8 cellular contexts compared by ENCODE assay signal in genomic region chrX:20265726-20266681, GRCh38. TPM values are rescaled to one million over a fixed set of nuclear protein-coding genes. Genes with fewer than 3 reads are reported as not detected.
A peak's percentile ranks its signal among the peaks of the same experiment; 100 is the strongest.
DNase-seq lines count a peak whose midpoint lies in the region; ATAC-seq lines count a peak whose summit lies in the region.

No MANE protein-coding gene starts in this region.

- H4K20me1 ChIP-seq in BLaER1 = peaks cover 47% of the 10 kb centered on the region

- ATAC-seq in GM19452 (IDR thresholded peaks at IDR 0.05; ENCODE audit: unreplicated experiment) = peak; percentile 12
- ATAC-seq in HG03565 (IDR thresholded peaks at IDR 0.05; ENCODE audit: unreplicated experiment) = peak; percentile 1

- H3K36me3 ChIP-seq in BLaER1 (no peaks in the 10 kb centered on the region), ectodermal cell (ENCODE audit: control insufficient read depth, insufficient read depth, low read length) (no peaks in the 10 kb centered on the region)

- peak; percentile 7 for DNase-seq in activated CD4-positive, alpha-beta T cell treated with anti-CD3 and anti-CD28 coated beads for 1 hour
- DNase-seq in lung microvascular endothelial cell (ENCODE audit: low read depth in 2 of 2) (peak; percentile 31 to 32), substantia nigra (lab: John Stamatoyannopoulos, UW) (peak in 23 of 49 donors; percentile 0 to 44 (median 5)), DMS79 (lab: John Stamatoyannopoulos, UW) (no peak)

- H3K9me3 ChIP-seq in BLaER1 (peaks cover 24% of the 10 kb centered on the region), ectodermal cell (ENCODE audit: control insufficient read depth, low read length) (no peaks in the 10 kb centered on the region)

- H3K27ac ChIP-seq in BLaER1 (peak overlapping the region; percentile 83), ectodermal cell (ENCODE audit: insufficient read depth, low read depth, low read length, poor library complexity, severe bottlenecking) (no peak overlapping the region), substantia nigra (ENCODE audit: low read depth, low read length, poor library complexity, severe bottlenecking) (peak overlapping the region; percentile 30)

- peak overlapping the region; percentile 83 for H3K9ac ChIP-seq in BLaER1

- H3K4me2 ChIP-seq in BLaER1 = peak overlapping the region; percentile 59

- H3K4me1 ChIP-seq in BLaER1 (peaks cover 19% of the 10 kb centered on the region), ectodermal cell (ENCODE audit: control insufficient read depth, insufficient read depth, low read length) (no peaks in the 10 kb centered on the region)

- H3K4me3 ChIP-seq in BLaER1 (peak overlapping the region; percentile 80), ectodermal cell (ENCODE audit: insufficient read depth, low read depth, low read length) (peak overlapping the region; percentile 68)

- H3K27me3 ChIP-seq in BLaER1 (no peaks in the 10 kb centered on the region), ectodermal cell (ENCODE audit: control insufficient read depth, insufficient read depth, low read length, poor library complexity, severe bottlenecking) (peaks cover 17% of the 10 kb centered on the region)

- WGBS in ectodermal cell, 2 experiments = 0% methylated on average over 52 to 69 of the region's 75 CpGs

RNA-seq across cellular contexts. Expression of gene RPS6KA3, which starts 0.7 kb away (rescaled TPM):
- polyA plus RNA-seq in ectodermal cell (2013, experiment 1 of 4) = 25.5 TPM
- polyA plus RNA-seq in ectodermal cell (2013, experiment 2 of 4) = 24.0 TPM
- polyA plus RNA-seq in ectodermal cell (2013, experiment 3 of 4) = 19.2 TPM
- polyA plus RNA-seq in ectodermal cell (2013, experiment 4 of 4) = 20.3 TPM
- 63.1 and 74.5 TPM in 2 replicates for total RNA-seq in lung microvascular endothelial cell
